Comparison of ENCODE assay signal across 8 cellular contexts in the genomic region with DNA sequence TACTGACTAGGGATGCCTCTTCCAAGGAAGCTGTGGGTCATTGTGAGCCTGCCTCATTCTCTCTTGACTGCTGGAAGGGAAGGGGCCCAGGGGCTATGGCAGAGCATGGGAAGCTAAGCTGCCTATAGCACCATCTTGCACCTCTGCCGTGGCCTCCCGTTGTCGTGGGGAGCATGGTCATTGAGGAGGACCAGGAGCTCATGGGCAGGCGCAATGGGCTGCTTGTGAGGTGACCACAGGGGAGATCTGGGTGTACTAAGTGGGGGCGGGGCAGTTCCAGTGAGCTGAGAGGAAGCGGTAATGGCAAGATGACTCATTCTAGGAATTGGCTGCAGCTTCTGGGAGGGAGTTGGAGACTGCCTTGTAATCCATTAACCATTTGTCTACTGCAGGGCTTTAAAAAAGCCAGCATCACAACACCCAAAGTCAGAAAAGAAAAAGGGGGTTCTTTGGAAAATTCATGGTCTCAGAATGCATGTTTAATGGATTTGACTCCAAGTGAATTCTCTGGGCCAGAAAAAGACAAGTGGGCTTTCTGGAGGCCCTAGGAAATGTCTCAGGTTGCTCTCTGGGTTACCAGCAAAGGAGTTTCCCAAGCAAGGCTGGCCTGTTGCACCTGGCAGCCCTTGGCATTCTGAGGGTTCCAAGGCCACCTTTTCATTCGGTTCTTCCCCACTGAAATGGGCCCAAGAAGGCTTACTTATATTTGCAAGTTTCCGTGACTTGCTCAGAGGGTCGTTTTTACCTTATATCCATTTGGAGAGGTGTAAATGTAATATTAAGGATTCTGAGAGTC. TPM values are rescaled to one million over a fixed set of nuclear protein-coding genes. Genes with fewer than 3 reads are reported as not detected.
DNase-seq lines count a peak whose midpoint lies in the region; ATAC-seq and TF ChIP-seq lines count a peak whose summit lies in the region.

No MANE protein-coding gene starts in this region.

- no peak for TF ChIP-seq CTCF in activated CD8-positive, alpha-beta T cell treated with anti-CD3 and anti-CD28 coated beads for 36 hours (IDR thresholded peaks at IDR 0.05)
- TF ChIP-seq CTCF in endothelial cell (IDR thresholded peaks at IDR 0.05; ENCODE audit: unreplicated experiment) = no peak

- CTCF ChIA-PET in activated CD8-positive, alpha-beta T cell treated with anti-CD3 and anti-CD28 coated beads for 36 hours (lab: Charles Lee) = interaction anchor here (1.1 to 5.3 kb wide), 9 partner anchors 9 to 195 kb away, joined by 3 to 37 read pairs (median 4); partner anchors contain the start of gene SMNDC1

- H3K36me3 Mint-ChIP-seq in activated CD8-positive, alpha-beta T cell treated with anti-CD3 and anti-CD28 coated beads for 36 hours (ENCODE audit: low read depth) = peaks cover 76% of the 10 kb centered on the region
- H3K36me3 Mint-ChIP-seq in endothelial cell (ENCODE audit: low read depth, unreplicated experiment) = peaks cover 21% of the 10 kb centered on the region
- peaks cover 26 to 36% of the 10 kb centered on the region in 2 donors for H3K36me3 Mint-ChIP-seq in stimulated activated naive B cell treated with anti-CD40 and anti-IgM and Interleukin-4, amounts not matched to agents 10 μg/mL and 1 μg/mL and 100 μg/mL, for 72 hours

- no peaks in the 10 kb centered on the region for H3K27me3 Mint-ChIP-seq in activated CD8-positive, alpha-beta T cell treated with anti-CD3 and anti-CD28 coated beads for 36 hours
- H3K27me3 Mint-ChIP-seq in endothelial cell (ENCODE audit: unreplicated experiment) = peaks cover 15% of the 10 kb centered on the region
- no peaks in the 10 kb centered on the region for H3K27me3 Mint-ChIP-seq in stimulated activated naive B cell treated with anti-CD40 and anti-IgM and Interleukin-4, amounts not matched to agents 10 μg/mL and 1 μg/mL and 100 μg/mL, for 72 hours

- peak overlapping the region; percentile 91 for H3K27ac Mint-ChIP-seq in activated CD8-positive, alpha-beta T cell treated with anti-CD3 and anti-CD28 coated beads for 36 hours
- H3K27ac Mint-ChIP-seq in endothelial cell (ENCODE audit: unreplicated experiment) = peak overlapping the region; percentile 63
- H3K27ac Mint-ChIP-seq in stimulated activated naive B cell treated with anti-CD40 and anti-IgM and Interleukin-4, amounts not matched to agents 10 μg/mL and 1 μg/mL and 100 μg/mL, for 72 hours = peak overlapping the region; percentile 80

- DNase-seq in AML-193 (lab: John Stamatoyannopoulos, UW) (peak; percentile 65 to 71), MV-4-11 (lab: John Stamatoyannopoulos, UW) (peak; percentile 91), endothelial cell (ENCODE audit: low spot score) (peak; percentile 58), midbrain (lab: John Stamatoyannopoulos, UW) (peak; percentile 29), HuH-7 (ENCODE audit: low spot score) (no peak)
- peak; percentile 85 for DNase-seq in activated CD8-positive, alpha-beta T cell treated with anti-CD3 and anti-CD28 coated beads for 36 hours
- peak; percentile 63 for DNase-seq in stimulated activated naive B cell treated with anti-CD40 and anti-IgM and Interleukin-4, amounts not matched to agents 10 μg/mL and 1 μg/mL and 100 μg/mL, for 72 hours

- intact Hi-C loops in activated CD8-positive, alpha-beta T cell treated with anti-CD3 and anti-CD28 coated beads for 36 hours (cut with micrococcal nuclease) = loop anchor here (2.0 to 5.0 kb wide), 3 partner anchors 74 to 189 kb away; no protein-coding TSS in a partner anchor

- H3K9me3 Mint-ChIP-seq in activated CD8-positive, alpha-beta T cell treated with anti-CD3 and anti-CD28 coated beads for 36 hours = no peaks in the 10 kb centered on the region
- H3K9me3 Mint-ChIP-seq in endothelial cell (ENCODE audit: unreplicated experiment) = no peaks in the 10 kb centered on the region
- no peaks in the 10 kb centered on the region for H3K9me3 Mint-ChIP-seq in stimulated activated naive B cell treated with anti-CD40 and anti-IgM and Interleukin-4, amounts not matched to agents 10 μg/mL and 1 μg/mL and 100 μg/mL, for 72 hours

- POLR2A ChIA-PET in activated CD8-positive, alpha-beta T cell treated with anti-CD3 and anti-CD28 coated beads for 36 hours (lab: Charles Lee) = interaction anchor here (0.7 to 6.0 kb wide), 10 partner anchors 12 to 293 kb away, joined by 3 to 47 read pairs (median 3); partner anchors contain the start of gene SMC3

- H3K4me1 Mint-ChIP-seq in activated CD8-positive, alpha-beta T cell treated with anti-CD3 and anti-CD28 coated beads for 36 hours (ENCODE audit: low read depth) = peaks cover 66% of the 10 kb centered on the region
- peaks cover 83% of the 10 kb centered on the region for H3K4me1 Mint-ChIP-seq in endothelial cell (ENCODE audit: unreplicated experiment)
- peaks cover 62 to 90% of the 10 kb centered on the region in 2 donors for H3K4me1 Mint-ChIP-seq in stimulated activated naive B cell treated with anti-CD40 and anti-IgM and Interleukin-4, amounts not matched to agents 10 μg/mL and 1 μg/mL and 100 μg/mL, for 72 hours

- ATAC-seq in GM18907 (IDR thresholded peaks at IDR 0.05; ENCODE audit: unreplicated experiment) = peak; percentile 19
- no peak for ATAC-seq in activated CD8-positive, alpha-beta T cell treated with anti-CD3 and anti-CD28 coated beads for 36 hours
- ATAC-seq in stimulated activated naive B cell treated with anti-CD40 and anti-IgM and Interleukin-4, amounts not matched to agents 10 μg/mL and 1 μg/mL and 100 μg/mL, for 72 hours (replicated peaks) = peak in 1 of 2 donors; percentile 10

- peak overlapping the region; percentile 99 for H3K4me3 Mint-ChIP-seq in activated CD8-positive, alpha-beta T cell treated with anti-CD3 and anti-CD28 coated beads for 36 hours
- H3K4me3 Mint-ChIP-seq in endothelial cell (ENCODE audit: unreplicated experiment) = peak overlapping the region; percentile 99
- H3K4me3 Mint-ChIP-seq in stimulated activated naive B cell treated with anti-CD40 and anti-IgM and Interleukin-4, amounts not matched to agents 10 μg/mL and 1 μg/mL and 100 μg/mL, for 72 hours = peak overlapping the region; percentile 92 to 95

RNA-seq across cellular contexts. Expression of gene DUSP5, which starts 3.6 kb away (rescaled TPM):
- total RNA-seq in activated CD8-positive, alpha-beta T cell treated with anti-CD3 and anti-CD28 coated beads for 36 hours = 10 to 100 TPM; 49.4 to 50.8 TPM
- 46.0 TPM for total RNA-seq in endothelial cell (ENCODE audit: unreplicated experiment)
